In the genomic region with DNA sequence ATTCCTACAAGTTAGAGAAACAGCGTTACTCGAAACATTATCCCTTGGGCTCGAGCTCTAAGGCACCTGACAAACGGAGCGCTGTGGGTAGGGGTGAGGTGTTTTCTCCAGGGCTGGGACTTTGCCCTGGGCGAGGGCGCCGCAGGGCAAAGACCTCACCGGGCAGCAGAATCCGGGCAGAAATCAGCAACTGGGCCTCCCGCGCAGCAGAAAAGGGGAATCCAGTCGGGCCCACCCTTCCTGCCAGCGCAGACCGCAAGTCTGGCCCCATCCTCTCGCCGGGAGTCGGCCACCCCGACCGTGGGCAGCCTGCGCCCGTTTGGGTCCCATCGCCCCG, we compare ENCODE assay signal across 8 cellular contexts. TPM values are rescaled to one million over a fixed set of nuclear protein-coding genes. Genes with fewer than 3 reads are reported as not detected.
DNase-seq lines count a peak whose midpoint lies in the region; ATAC-seq, FAIRE-seq and TF ChIP-seq lines count a peak whose summit lies in the region.

No MANE protein-coding gene starts in this region.

- POLR2A ChIA-PET in Caco-2 (lab: Charles Lee), result interaction anchor here (1.7 kb wide), 1 partner anchor 166 kb away, joined by 8 read pairs; a partner anchor contains a TSS

- H3K36me3 ChIP-seq in Caco-2 (ENCODE audit: control insufficient read depth, insufficient read depth, low read length) (peaks cover 2% of the 10 kb centered on the region), GM23248 (ENCODE audit: low read depth) (no peaks in the 10 kb centered on the region; the same call in none of the 2 replicates), fibroblast of lung (ENCODE audit: control insufficient read depth, insufficient read depth, low read length) (no peaks in the 10 kb centered on the region), pancreas (peaks cover 0 to 8% (median 0%) of the 10 kb centered on the region in 3 donors)

- no TSS peak for BruUV-seq in Caco-2 (replicated peaks; lab: Mats Ljungman, UMichigan)

- TF ChIP-seq CTCF in Caco-2 (IDR thresholded peaks at IDR 0.05; ENCODE audit: insufficient read depth in 1 of 2, low read depth in 1 of 2, low read length in 1 of 2, severe bottlenecking in 1 of 2, unreplicated experiment in 1 of 2), result no peak
- no peak for TF ChIP-seq CTCF in fibroblast of lung (conservative IDR thresholded peaks at IDR 0.05 in 1 of 2, IDR thresholded peaks at IDR 0.05 in 1 of 2; ENCODE audit: low read depth in 1 of 2, low read length in 2 of 2)
- no peak for TF ChIP-seq CTCF in pancreas (IDR thresholded peaks at IDR 0.05)

- H3K4me1 ChIP-seq in Caco-2, result peaks cover 14% of the 10 kb centered on the region
- H3K4me1 ChIP-seq in GM23248 (ENCODE audit: insufficient read depth), result peaks cover 22% of the 10 kb centered on the region
- no peaks in the 10 kb centered on the region for H3K4me1 ChIP-seq in fibroblast of lung (ENCODE audit: control insufficient read depth, extremely low read depth, insufficient read depth, low read length)
- peaks cover 9 to 16% (median 11%) of the 10 kb centered on the region in 3 donors for H3K4me1 ChIP-seq in pancreas

- intact Hi-C loops in Caco-2 (cut with micrococcal nuclease; ENCODE audit: unreplicated experiment) (no loop called here), pancreas (cut with DNase I) (no loop called here)

- H3K27me3 ChIP-seq in Caco-2 (replicated peaks; ENCODE audit: control insufficient read depth, insufficient read depth, low read length) (no peaks in the 10 kb centered on the region), GM23248 (replicated peaks; ENCODE audit: insufficient read depth) (no peaks in the 10 kb centered on the region), fibroblast of lung (ENCODE audit: control insufficient read depth, insufficient read depth, low read length) (no peaks in the 10 kb centered on the region), pancreas (no peaks in the 10 kb centered on the region)

- no peak for FAIRE-seq in pancreas (lab: Jason Lieb, UNC)

- peaks cover 37% of the 10 kb centered on the region for H3K79me2 ChIP-seq in GM23248 (ENCODE audit: insufficient read depth)
- H3K79me2 ChIP-seq in fibroblast of lung (ENCODE audit: control insufficient read depth, insufficient read depth, low read length), result peaks cover 12% of the 10 kb centered on the region

- H3K27ac ChIP-seq in GM23248 (0 out of 2 replicates have a peak overlapping the region, but pooled peaks have one; percentile 4), fibroblast of lung (ENCODE audit: insufficient read depth, low read length) (peak overlapping the region; percentile 75), pancreas (no peak overlapping the region)

- DNase-seq in Caco-2, result peak; percentile 41 to 45
- peak; percentile 15 for DNase-seq in GM23248
- DNase-seq in SW480 (ENCODE audit: low spot score), result peak; percentile 41
- no peak for DNase-seq in fibroblast of lung (ENCODE audit: low read depth in 2 of 2)
- no peak for DNase-seq in pancreas

- in situ Hi-C loops in GM23248 (cut with MboI), result no loop called here

- no peaks in the 10 kb centered on the region for H3K9me2 ChIP-seq in GM23248 (ENCODE audit: insufficient read depth)

- H3K4me3 ChIP-seq in Caco-2 (ENCODE audit: low read depth, low read length) (peak overlapping the region; percentile 98), GM23248 (peak overlapping the region; percentile 85), fibroblast of lung (replicated peaks in 1 of 4; ENCODE audit: control extremely low read depth in 1 of 4, insufficient read depth in 1 of 4, low read depth in 3 of 4, low read length in 4 of 4) (peak overlapping the region; percentile 58 to 89 (median 80)), pancreas (peak overlapping the region; percentile 74 to 99 (median 94))

- ATAC-seq in pancreas (no peak), HG02970 (IDR thresholded peaks at IDR 0.05; ENCODE audit: low FRiP score, unreplicated experiment) (no peak), GM21381 (IDR thresholded peaks at IDR 0.05; ENCODE audit: unreplicated experiment) (no peak)
- ATAC-seq in activated CD4-positive, CD25-positive, alpha-beta regulatory T cell treated with anti-CD3 and anti-CD28 coated beads, Interleukin-2, amount 50 U/mL, for 24 hours, result no peak

- WGBS in GM23248 (ENCODE audit: low coverage in 1 of 2, low lambda C conversion rate in 2 of 2, missing lambda C conversion rate in 2 of 2), 2 experiments, result 1 to 2% methylated on average over 24 of the region's 24 CpGs
- WGBS in pancreas, 2 donors, result 0 to 1% methylated on average over 24 of the region's 24 CpGs

- peak overlapping the region; percentile 72 for H3K27ac Mint-ChIP-seq in Caco-2 (ENCODE audit: unreplicated experiment)

- H3K9me3 ChIP-seq in Caco-2 (no peaks in the 10 kb centered on the region), GM23248 (ENCODE audit: low read depth) (no peaks in the 10 kb centered on the region), fibroblast of lung (ENCODE audit: control insufficient read depth, insufficient read depth, low read depth, low read length) (no peaks in the 10 kb centered on the region), pancreas (no peaks in the 10 kb centered on the region)

- H3K4me1 Mint-ChIP-seq in Caco-2 (ENCODE audit: low read depth, unreplicated experiment), result peaks cover 11% of the 10 kb centered on the region

- H3K4me3 Mint-ChIP-seq in Caco-2 (ENCODE audit: unreplicated experiment), result peak overlapping the region; percentile 81

- H4K20me1 ChIP-seq in GM23248 (ENCODE audit: insufficient read depth) (no peaks in the 10 kb centered on the region), fibroblast of lung (ENCODE audit: control insufficient read depth, extremely low read depth, insufficient read depth, low read length) (no peaks in the 10 kb centered on the region)

- no peaks in the 10 kb centered on the region for H3K27me3 Mint-ChIP-seq in Caco-2 (ENCODE audit: insufficient read depth, unreplicated experiment)

- H3K9ac ChIP-seq in GM23248 (peak overlapping the region; percentile 85), fibroblast of lung (ENCODE audit: insufficient read depth, low read length) (peak overlapping the region; percentile 67)

- H3K4me2 ChIP-seq in GM23248 (ENCODE audit: unreplicated experiment) (peak overlapping the region; percentile 84), fibroblast of lung (ENCODE audit: extremely low read depth, insufficient read depth, low read length) (peak overlapping the region; percentile 88)

- CTCF ChIA-PET in Caco-2 (lab: Charles Lee), result interaction anchor here (0.7 to 1.2 kb wide), 3 partner anchors 18 to 562 kb away, joined by 3 to 11 read pairs (median 5); no protein-coding TSS in a partner anchor

- no peaks in the 10 kb centered on the region for H3K9me3 Mint-ChIP-seq in Caco-2 (ENCODE audit: unreplicated experiment)

- peaks cover 35% of the 10 kb centered on the region for H3K36me3 Mint-ChIP-seq in Caco-2 (ENCODE audit: insufficient read depth, unreplicated experiment)

- peaks cover 5% of the 10 kb centered on the region; the same call in 1 of the 2 replicates for H3F3A ChIP-seq in GM23248 (ENCODE audit: insufficient read depth)

- H2AFZ ChIP-seq in GM23248 (peak overlapping the region; percentile 58), fibroblast of lung (ENCODE audit: low read length) (no peak overlapping the region)

RNA-seq across cellular contexts. Expression of a gene that starts 0.4 kb away (rescaled TPM):
- total RNA-seq in Caco-2 (2022) (15.9 and 17.1 TPM in 2 replicates), fibroblast of lung (12.1 and 14.4 TPM in 2 replicates), pancreas (10 to 100 TPM in 2 of 6 donors, 1 to 10 TPM in 4; 6.6 to 11.5 (median 9.3) TPM)
- 11.7 and 15.9 TPM in 2 replicates for total RNA-seq in GM23248 (2014; rRNA removed; shearing (Covaris generic))
- polyA plus RNA-seq in GM23248 (2016; fragmentation: Nextera tagmentation; extraction: Ambion mirVana) (13.5 and 14.0 TPM in 2 replicates), fibroblast of lung (9.1 and 9.3 TPM in 2 replicates), pancreas (1 to 10 TPM; 2.1 to 3.9 TPM)
- polyA plus RNA-seq in fibroblast of lung (2012), result 6.7 and 6.8 TPM in 2 replicates
- polyA minus RNA-seq in fibroblast of lung (ENCODE audit: low replicate concordance), result 0.82 and 2.5 TPM in 2 replicates

RNA-seq across cellular contexts. Expression of a gene that starts 0.8 kb away (rescaled TPM):
- 57.2 and 59.2 TPM in 2 replicates for total RNA-seq in Caco-2 (2022)
- 19.0 and 23.8 TPM in 2 replicates for total RNA-seq in GM23248 (2014; rRNA removed; shearing (Covaris generic))
- polyA plus RNA-seq in GM23248 (2016; fragmentation: Nextera tagmentation; extraction: Ambion mirVana), result 10.0 and 11.6 TPM in 2 replicates
- total RNA-seq in fibroblast of lung, result 4.4 and 9.7 TPM in 2 replicates
- 22.2 and 55.3 TPM in 2 replicates for polyA plus RNA-seq in fibroblast of lung
- polyA plus RNA-seq in fibroblast of lung (2012), result 16.1 and 36.0 TPM in 2 replicates
- polyA minus RNA-seq in fibroblast of lung (ENCODE audit: low replicate concordance), result 3.1 and 9.2 TPM in 2 replicates
- 1 to 10 TPM in 5 of 6 donors, under 1 TPM in 1; 0.88 to 5.8 (median 1.9) TPM for total RNA-seq in pancreas
- polyA plus RNA-seq in pancreas, result 1 to 10 TPM; 1.9 to 3.4 TPM

Comparison
In these comparisons a context has a peak if more than half of its experiments do, and no peak if none do; other contexts are left out.
1. DNase-seq: peak in Caco-2 (2 of 2), GM23248 (single experiment) and SW480 (single experiment); none in fibroblast of lung (0 of 2) and pancreas (0 of 6).
2. H3K27ac ChIP-seq: peak in GM23248 (single experiment) and fibroblast of lung (single experiment); none in pancreas (0 of 4).
3. Peak in every context shown above with its lines, with median percentiles within 50 percentile points of each other: H3K4me3 ChIP-seq.